In genomic region chr7:25095516-25096345, GRCh38 we compare ENCODE assay signal across 2 cellular contexts.
TF ChIP-seq lines count a peak whose summit lies in the region.

No MANE protein-coding gene starts in this region.

TF ChIP-seq in HEK293, 187 proteins besides CTCF, POLR2A, EP300 and RAD21 (continued from another document):
- TF ChIP-seq PRDM2 (tag by site-specific recombination; IDR thresholded peaks at IDR 0.05; ENCODE audit: borderline replicate concordance) (no peak), SETDB1 (IDR thresholded peaks at IDR 0.05; ENCODE audit: insufficient read length, low read length) (peak; percentile 48), ZNF23 (tag by site-specific recombination; IDR thresholded peaks at IDR 0.05; ENCODE audit: borderline replicate concordance) (no peak), EGR2 (tag by site-specific recombination; IDR thresholded peaks at IDR 0.05; ENCODE audit: low read depth) (no peak)
TF ChIP-seq in HEK293: peak in this region for 1.

TF ChIP-seq in HepG2, 621 proteins besides CTCF, POLR2A, EP300 and RAD21 (continued from another document):
- TF ChIP-seq HNF1A (IDR thresholded peaks at IDR 0.05; ENCODE audit: low read depth) (peak; percentile 89), HNF1A (CRISPR knock-in tag; IDR thresholded peaks at IDR 0.05; ENCODE audit: borderline replicate concordance) (peak; percentile 89; the same call in 1 of the 2 replicates), PRDM10 (CRISPR knock-in tag; IDR thresholded peaks at IDR 0.05; ENCODE audit: low read depth) (peak; percentile 31; the same call in 1 of the 2 replicates), KDM1A (CRISPR knock-in tag; IDR thresholded peaks at IDR 0.05) (peak; percentile 26; the same call in 1 of the 2 replicates), ZNF280D (CRISPR knock-in tag; IDR thresholded peaks at IDR 0.05) (peak; percentile 58; the same call in 1 of the 2 replicates), FOXK1 (CRISPR knock-in tag; IDR thresholded peaks at IDR 0.05; ENCODE audit: borderline replicate concordance, low read depth) (no peak), HNRNPUL1 (IDR thresholded peaks at IDR 0.05; ENCODE audit: low read depth, low read length) (peak; percentile 75; the same call in 1 of the 2 replicates), ZFP37 (CRISPR knock-in tag; IDR thresholded peaks at IDR 0.05; ENCODE audit: borderline replicate concordance) (no peak)
TF ChIP-seq in HepG2: peak in this region for 8.
